In genomic region chr1:203284411-203285208, GRCh38 we compare ENCODE assay signal across 19 cellular contexts.
DNase-seq lines count a peak whose midpoint lies in the region; ATAC-seq and TF ChIP-seq lines count a peak whose summit lies in the region.
"Had no signal": no experiment of that assay in that cellular context is flagged by ENCODE, and none has a peak within 500 bp of the region (broad histone marks: within the 10 kb centered on the region; RNA-seq: fewer than 3 reads in every experiment).

No MANE protein-coding gene starts in this region.

- no peaks in the 10 kb centered on the region for H3K36me3 ChIP-seq in RWPE2 (ENCODE audit: low read depth)
- H3K36me3 ChIP-seq: thoracic aorta had no signal

- no peaks in the 10 kb centered on the region for H3K36me3 Mint-ChIP-seq in stimulated activated memory B cell treated with anti-CD40 and anti-IgM and Interleukin-4, amounts not matched to agents 10 μg/mL and 1 μg/mL and 100 μg/mL, for 72 hours
- H3K36me3 Mint-ChIP-seq: natural killer cell treated with Interleukin-12 subunit alpha and Interleukin-12 subunit beta and Interleukin-15 and Interleukin-18, amount 100 ng/mL, for 72 hours had no signal

- H3K9me3 Mint-ChIP-seq in stimulated activated memory B cell treated with anti-CD40 and anti-IgM and Interleukin-4, amounts not matched to agents 10 μg/mL and 1 μg/mL and 100 μg/mL, for 72 hours, result peaks cover 4% of the 10 kb centered on the region
- H3K9me3 Mint-ChIP-seq: activated CD8-positive, alpha-beta T cell treated with anti-CD3 and anti-CD28 coated beads for 36 hours; CD4-positive, alpha-beta T cell; natural killer cell treated with Interleukin-12 subunit alpha and Interleukin-12 subunit beta and Interleukin-15 and Interleukin-18, amount 100 ng/mL, for 72 hours had no signal

- no peak for TF ChIP-seq CTCF in RWPE2 (IDR thresholded peaks at IDR 0.05; ENCODE audit: poor library complexity, severe bottlenecking)

- H3K27me3 ChIP-seq in RWPE2 (ENCODE audit: insufficient read depth, poor library complexity, severe bottlenecking), result no peaks in the 10 kb centered on the region

- H3K9me3 ChIP-seq in RWPE2 (ENCODE audit: severe bottlenecking), result no peaks in the 10 kb centered on the region
- H3K9me3 ChIP-seq: thoracic aorta had no signal

- no peak overlapping the region for H3K4me3 Mint-ChIP-seq in stimulated activated memory B cell treated with anti-CD40 and anti-IgM and Interleukin-4, amounts not matched to agents 10 μg/mL and 1 μg/mL and 100 μg/mL, for 72 hours
- H3K4me3 Mint-ChIP-seq: activated CD8-positive, alpha-beta T cell treated with anti-CD3 and anti-CD28 coated beads for 36 hours; CD4-positive, alpha-beta T cell; natural killer cell treated with Interleukin-12 subunit alpha and Interleukin-12 subunit beta and Interleukin-15 and Interleukin-18, amount 100 ng/mL, for 72 hours had no signal

- DNase-seq in DMS53 (lab: John Stamatoyannopoulos, UW) (peak; percentile 65), DMS53 treated with DMSO at 0.1 percent for 48 hours (lab: John Stamatoyannopoulos, UW; ENCODE audit: unreplicated experiment) (no peak), RWPE2 (ENCODE audit: low spot score) (peak; percentile 15), kidney tubule cell (ENCODE audit: low spot score) (peak; percentile 46)
- no peak for DNase-seq in activated effector memory CD4-positive, alpha-beta T cell treated with Interleukin-2 at 50 U/mL for 16 hours
- DNase-seq in stimulated activated CD4-positive, alpha-beta T cell treated with anti-CD3 and anti-CD28 coated beads, Interleukin-4, amount 100 ng/mL, for 24 hours, result no peak
- DNase-seq: activated CD8-positive, alpha-beta T cell treated with anti-CD3 and anti-CD28 coated beads for 36 hours; anterior cingulate cortex; CD4-positive, alpha-beta T cell; foreskin melanocyte; NCI-H1930; NCI-H510A; retina had no signal

- peaks cover 80% of the 10 kb centered on the region for H3K4me1 Mint-ChIP-seq in stimulated activated memory B cell treated with anti-CD40 and anti-IgM and Interleukin-4, amounts not matched to agents 10 μg/mL and 1 μg/mL and 100 μg/mL, for 72 hours

- no peak overlapping the region for H3K27ac ChIP-seq in RWPE2 (ENCODE audit: poor library complexity, severe bottlenecking)
- H3K27ac ChIP-seq: 22Rv1, thoracic aorta had no signal

- no peak overlapping the region for H3K4me3 ChIP-seq in RWPE2 (ENCODE audit: severe bottlenecking)
- H3K4me3 ChIP-seq: thoracic aorta had no signal

- peaks cover 16% of the 10 kb centered on the region for H3K4me1 ChIP-seq in RWPE2 (ENCODE audit: insufficient read depth, poor library complexity, severe bottlenecking)

- ATAC-seq in RWPE2 (ENCODE audit: low read depth) (no peak), GM21737 (IDR thresholded peaks at IDR 0.05; ENCODE audit: unreplicated experiment) (no peak)
- ATAC-seq in stimulated activated memory B cell treated with anti-CD40 and anti-IgM and Interleukin-4, amounts not matched to agents 10 μg/mL and 1 μg/mL and 100 μg/mL, for 72 hours, result no peak
- ATAC-seq: activated CD8-positive, alpha-beta T cell treated with anti-CD3 and anti-CD28 coated beads for 36 hours; natural killer cell treated with Interleukin-12 subunit alpha and Interleukin-12 subunit beta and Interleukin-15 and Interleukin-18, amount 100 ng/mL, for 72 hours; SK-N-SH treated with all-trans-retinoic acid at 6 μM for 48 hours had no signal

- H3K27me3 Mint-ChIP-seq in stimulated activated memory B cell treated with anti-CD40 and anti-IgM and Interleukin-4, amounts not matched to agents 10 μg/mL and 1 μg/mL and 100 μg/mL, for 72 hours, result no peaks in the 10 kb centered on the region
- H3K27me3 Mint-ChIP-seq: CD4-positive, alpha-beta T cell; natural killer cell treated with Interleukin-12 subunit alpha and Interleukin-12 subunit beta and Interleukin-15 and Interleukin-18, amount 100 ng/mL, for 72 hours had no signal

- peak overlapping the region; percentile 88 for H3K27ac Mint-ChIP-seq in stimulated activated memory B cell treated with anti-CD40 and anti-IgM and Interleukin-4, amounts not matched to agents 10 μg/mL and 1 μg/mL and 100 μg/mL, for 72 hours
- H3K27ac Mint-ChIP-seq: activated CD8-positive, alpha-beta T cell treated with anti-CD3 and anti-CD28 coated beads for 36 hours had no signal

Comparison
In these comparisons a context has a peak if more than half of its experiments do, and no peak if none do; other contexts are left out.
1. DNase-seq: peak in DMS53 (single experiment), RWPE2 (single experiment) and kidney tubule cell (single experiment); none in DMS53 treated with DMSO at 0.1 percent for 48 hours (single experiment), activated effector memory CD4-positive, alpha-beta T cell treated with Interleukin-2 at 50 U/mL for 16 hours (single experiment) and stimulated activated CD4-positive, alpha-beta T cell treated with anti-CD3 and anti-CD28 coated beads, Interleukin-4, amount 100 ng/mL, for 24 hours (single experiment).